8 cellular contexts compared by ENCODE assay signal in genomic region chr12:54853933-54854538, GRCh38. TPM values are rescaled to one million over a fixed set of nuclear protein-coding genes. Genes with fewer than 3 reads are reported as not detected.
DNase-seq lines count a peak whose midpoint lies in the region; ATAC-seq and TF ChIP-seq lines count a peak whose summit lies in the region.

A gene with protein sequence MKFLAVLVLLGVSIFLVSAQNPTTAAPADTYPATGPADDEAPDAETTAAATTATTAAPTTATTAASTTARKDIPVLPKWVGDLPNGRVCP (plus strand): TSS chr12:54854516. CDS start chr12:54854583, 67 bp downstream.

- TF ChIP-seq POLR2A in ovary (IDR thresholded peaks at IDR 0.05) = no peak

- DNase-seq in GF-D8 (lab: John Stamatoyannopoulos, UW) (peak; percentile 3), GM23248 (peak; percentile 69), Kasumi-1 (lab: John Stamatoyannopoulos, UW) (peak; percentile 48 to 72), Panc1 (ENCODE audit: low read depth, low spot score) (peak; percentile 62), foreskin keratinocyte (peak; percentile 50 to 70), retina (peak; percentile 15), ovary (no peak)
- peak; percentile 76 to 79 for DNase-seq in activated T-cell treated with anti-CD3 and anti-CD28 coated beads, Interleukin-2, amount 50 U/mL, for 48 hours

- no peak within 1 kb of the TSS for H3K27ac ChIP-seq in GM23248
- H3K27ac ChIP-seq in Panc1 (ENCODE audit: low read length) = no peak within 1 kb of the TSS
- no peak within 1 kb of the TSS for H3K27ac ChIP-seq in foreskin keratinocyte
- H3K27ac ChIP-seq in ovary = no peak within 1 kb of the TSS

- H3K27me3 ChIP-seq in GM23248 (replicated peaks; ENCODE audit: insufficient read depth) = peaks cover 34% of the 10 kb centered on the region
- peaks cover 11% of the 10 kb centered on the region for H3K27me3 ChIP-seq in Panc1 (ENCODE audit: control insufficient read depth, insufficient read depth, low read length)
- H3K27me3 ChIP-seq in foreskin keratinocyte = no peaks in the 10 kb centered on the region
- H3K27me3 ChIP-seq in ovary = no peaks in the 10 kb centered on the region

- CTCF ChIA-PET in Panc1 (lab: Charles Lee) = no interaction called here

- no peak within 1 kb of the TSS for H3K4me2 ChIP-seq in GM23248 (ENCODE audit: unreplicated experiment)

- no peak within 1 kb of the TSS for H3K4me3 ChIP-seq in GM23248
- no peak within 1 kb of the TSS for H3K4me3 ChIP-seq in Panc1 (ENCODE audit: low read depth in 2 of 2, low read length in 2 of 2)
- no peak within 1 kb of the TSS for H3K4me3 ChIP-seq in ovary

- H4K20me1 ChIP-seq in GM23248 (ENCODE audit: insufficient read depth) = no peaks in the 10 kb centered on the region

- TF ChIP-seq CTCF in Panc1 (IDR thresholded peaks at IDR 0.05) (peak; percentile 91), foreskin keratinocyte (conservative IDR thresholded peaks at IDR 0.05) (peak; percentile 95), ovary (IDR thresholded peaks at IDR 0.05) (no peak)

- in situ Hi-C loops in GM23248 (cut with MboI) = no loop called here
- in situ Hi-C loops in Panc1 (cut with HindIII; ENCODE audit: low pct_unique_long_range_greater_than_20kb, low sequenced_read_pairs) = no loop called here

- no peaks in the 10 kb centered on the region for H3K79me2 ChIP-seq in GM23248 (ENCODE audit: insufficient read depth)

- WGBS in GM23248 (ENCODE audit: low coverage in 1 of 2, low lambda C conversion rate in 2 of 2, missing lambda C conversion rate in 2 of 2), 2 experiments = 20% methylated on average over 6 of the region's 6 CpGs
- WGBS in ovary, 3 donors = 39 to 43% (median 40%) methylated on average over 6 of the region's 6 CpGs

- H3K36me3 ChIP-seq in GM23248 (ENCODE audit: low read depth) (no peaks in the 10 kb centered on the region), Panc1 (ENCODE audit: control insufficient read depth, insufficient read depth, low read length) (no peaks in the 10 kb centered on the region), ovary (no peaks in the 10 kb centered on the region)

- POLR2A ChIA-PET in Panc1 (lab: Charles Lee) = no interaction called here

- H2AFZ ChIP-seq in GM23248 = no peak within 1 kb of the TSS

- H3K9ac ChIP-seq in GM23248 = no peak within 1 kb of the TSS

- no TSS peak for BruUV-seq in Panc1 (replicated peaks; lab: Mats Ljungman, UMichigan)

- no peak for TF ChIP-seq EP300 in ovary (IDR thresholded peaks at IDR 0.05)

- H3F3A ChIP-seq in GM23248 (ENCODE audit: insufficient read depth) = no peaks in the 10 kb centered on the region

- intact Hi-C loops in Panc1 (cut with micrococcal nuclease; ENCODE audit: unreplicated experiment) = loop anchor here (2.0 to 10.0 kb wide), 3 partner anchors 103 to 221 kb away; no protein-coding TSS in a partner anchor
- intact Hi-C loops in ovary (cut with DNase I) = loop anchor here in 1 of 4 donors (10.0 kb wide), 1 partner anchor 101 kb away; no protein-coding TSS in a partner anchor

- H3K4me1 ChIP-seq in GM23248 (ENCODE audit: insufficient read depth) (no peaks in the 10 kb centered on the region), Panc1 (ENCODE audit: control insufficient read depth, insufficient read depth, low read length) (no peaks in the 10 kb centered on the region), foreskin keratinocyte (no peaks in the 10 kb centered on the region), ovary (ENCODE audit: insufficient read depth) (no peaks in the 10 kb centered on the region)

- H3K9me2 ChIP-seq in GM23248 (ENCODE audit: insufficient read depth) = no peaks in the 10 kb centered on the region

- H3K9me3 ChIP-seq in GM23248 (ENCODE audit: low read depth) (no peaks in the 10 kb centered on the region), Panc1 (ENCODE audit: control insufficient read depth, insufficient read depth, low read depth, low read length) (no peaks in the 10 kb centered on the region), ovary (no peaks in the 10 kb centered on the region)

- ATAC-seq in Panc1 (peak; percentile 90), foreskin keratinocyte (peak; percentile 99)

RNA-seq across cellular contexts. Expression of the gene that starts here (rescaled TPM):
- total RNA-seq in GM23248 (2014; rRNA removed; shearing (Covaris generic)) = not detected in 2 replicates
- polyA plus RNA-seq in GM23248 (2016; fragmentation: Nextera tagmentation; extraction: Ambion mirVana) = not detected in 2 replicates
- total RNA-seq in Panc1 (2021; ENCODE audit: unreplicated experiment) = not detected
- polyA plus RNA-seq in Panc1 (2012; ENCODE audit: insufficient read length) = not detected
- not detected in 2 replicates for total RNA-seq in foreskin keratinocyte
- polyA plus RNA-seq in foreskin keratinocyte = 0.13 TPM in 1 of 2 replicates, not detected in the other
- 1 to 10 TPM in 1 of 7 donors, under 1 TPM in 2, not detected in 4; 0.75 to 1.1 (median 0.81) TPM for total RNA-seq in ovary
- under 1 TPM in 1 of 2 donors, not detected in 1; 0.58 TPM for polyA plus RNA-seq in ovary

Comparison
In these comparisons a context has a peak if more than half of its experiments do, and no peak if none do; other contexts are left out.
1. Peak in DNase-seq in GM23248; RNA of the gene not detected or under 1 TPM.
2. Peak in DNase-seq and ATAC-seq in Panc1; RNA of the gene not detected or under 1 TPM.
3. Peak in DNase-seq and ATAC-seq in foreskin keratinocyte; RNA of the gene not detected or under 1 TPM.
4. DNase-seq: peak in GF-D8 (single experiment), Kasumi-1 (2 of 2), activated T-cell treated with anti-CD3 and anti-CD28 coated beads, Interleukin-2, amount 50 U/mL, for 48 hours (2 of 2) and retina (single experiment); none in ovary (0 of 5).
5. CTCF ChIP-seq: peak in Panc1 (single experiment) and foreskin keratinocyte (single experiment); none in ovary (0 of 3).